In the genomic region with DNA sequence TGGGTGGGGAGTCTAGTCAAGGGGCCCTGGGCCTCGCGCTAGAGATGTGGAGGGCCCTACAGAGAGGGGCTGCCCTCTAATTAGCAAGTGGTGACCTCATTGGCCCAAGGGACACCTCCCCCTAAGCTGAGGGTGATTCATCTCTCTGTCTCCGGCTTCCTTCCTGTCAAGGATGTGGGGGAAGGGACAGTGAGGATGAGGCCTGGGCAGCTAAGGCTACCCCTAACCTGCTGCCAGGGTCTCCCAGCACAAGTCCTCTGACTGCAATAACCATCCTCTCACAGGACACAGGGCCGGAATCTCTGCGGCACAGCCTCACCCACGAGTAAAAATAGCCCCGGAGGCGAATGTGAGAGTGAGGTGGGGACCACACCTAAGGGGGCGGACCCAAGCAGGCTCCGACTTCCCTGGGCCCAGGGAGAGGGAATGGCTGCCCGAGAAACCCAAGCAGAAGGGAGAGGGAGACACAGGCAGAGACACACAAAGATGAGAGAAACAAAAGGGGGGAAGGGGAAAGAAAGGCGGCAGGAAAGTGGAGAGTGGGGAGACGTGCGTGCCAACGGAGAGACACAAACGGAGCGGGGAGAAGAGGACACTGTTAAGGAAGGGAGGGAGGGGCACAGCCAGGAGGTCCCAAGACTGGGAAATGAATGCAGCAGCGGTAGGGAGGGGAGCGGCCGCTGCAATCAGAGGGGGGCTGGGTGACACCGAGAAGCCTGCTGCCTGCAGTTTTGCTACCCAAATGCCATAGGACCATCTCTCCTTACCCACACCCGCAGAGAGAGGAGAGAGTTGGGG, we compare ENCODE assay signal across 1 cellular context.
TF ChIP-seq lines count a peak whose summit lies in the region.

No MANE protein-coding gene starts in this region.

TF ChIP-seq in K562, 482 proteins besides CTCF, POLR2A, EP300 and RAD21 (continued from another document):
- TF ChIP-seq, protein P1, sequence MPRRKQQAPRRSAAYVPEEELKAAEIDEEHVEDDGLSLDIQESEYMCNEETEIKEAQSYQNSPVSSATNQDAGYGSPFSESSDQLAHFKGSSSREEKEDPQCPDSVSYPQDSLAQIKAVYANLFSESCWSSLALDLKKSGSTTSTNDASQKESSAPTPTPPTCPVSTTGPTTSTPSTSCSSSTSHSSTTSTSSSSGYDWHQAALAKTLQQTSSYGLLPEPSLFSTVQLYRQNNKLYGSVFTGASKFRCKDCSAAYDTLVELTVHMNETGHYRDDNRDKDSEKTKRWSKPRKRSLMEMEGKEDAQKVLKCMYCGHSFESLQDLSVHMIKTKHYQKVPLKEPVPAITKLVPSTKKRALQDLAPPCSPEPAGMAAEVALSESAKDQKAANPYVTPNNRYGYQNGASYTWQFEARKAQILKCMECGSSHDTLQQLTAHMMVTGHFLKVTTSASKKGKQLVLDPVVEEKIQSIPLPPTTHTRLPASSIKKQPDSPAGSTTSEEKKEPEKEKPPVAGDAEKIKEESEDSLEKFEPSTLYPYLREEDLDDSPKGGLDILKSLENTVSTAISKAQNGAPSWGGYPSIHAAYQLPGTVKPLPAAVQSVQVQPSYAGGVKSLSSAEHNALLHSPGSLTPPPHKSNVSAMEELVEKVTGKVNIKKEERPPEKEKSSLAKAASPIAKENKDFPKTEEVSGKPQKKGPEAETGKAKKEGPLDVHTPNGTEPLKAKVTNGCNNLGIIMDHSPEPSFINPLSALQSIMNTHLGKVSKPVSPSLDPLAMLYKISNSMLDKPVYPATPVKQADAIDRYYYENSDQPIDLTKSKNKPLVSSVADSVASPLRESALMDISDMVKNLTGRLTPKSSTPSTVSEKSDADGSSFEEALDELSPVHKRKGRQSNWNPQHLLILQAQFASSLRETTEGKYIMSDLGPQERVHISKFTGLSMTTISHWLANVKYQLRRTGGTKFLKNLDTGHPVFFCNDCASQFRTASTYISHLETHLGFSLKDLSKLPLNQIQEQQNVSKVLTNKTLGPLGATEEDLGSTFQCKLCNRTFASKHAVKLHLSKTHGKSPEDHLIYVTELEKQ (CRISPR knock-in tag; IDR thresholded peaks at IDR 0.05), result 0 out of 2 replicates have a peak, but pooled peaks have one; percentile 9
- TF ChIP-seq ZNF764 (CRISPR knock-in tag; IDR thresholded peaks at IDR 0.05; ENCODE audit: low read depth) (peak; percentile 28; the same call in 1 of the 2 replicates), SAFB (IDR thresholded peaks at IDR 0.05; ENCODE audit: borderline replicate concordance, low read depth, low read length) (no peak), MCM5 (IDR thresholded peaks at IDR 0.05; ENCODE audit: low read depth) (no peak), PTBP1 (IDR thresholded peaks at IDR 0.05; ENCODE audit: low read depth, low read length) (peak; percentile 39; the same call in 1 of the 2 replicates), WHSC1 (IDR thresholded peaks at IDR 0.05; ENCODE audit: low read length) (peak; percentile 93), SP1 (CRISPR knock-in tag; IDR thresholded peaks at IDR 0.05) (peak; percentile 87), GABPB2 (CRISPR knock-in tag; conservative IDR thresholded peaks at IDR 0.05) (0 out of 2 replicates have a peak, but pooled peaks have one; percentile 7), KAT7 (CRISPR knock-in tag; IDR thresholded peaks at IDR 0.05; ENCODE audit: borderline replicate concordance) (no peak), RBFOX2 (IDR thresholded peaks at IDR 0.05; ENCODE audit: low read depth, low read length) (peak; percentile 91), MEF2D (tag; conservative IDR thresholded peaks at IDR 0.05; ENCODE audit: low read depth) (peak; percentile 51), GABPA (tag; conservative IDR thresholded peaks at IDR 0.05; ENCODE audit: low read depth) (no peak), NEUROD1 (IDR thresholded peaks at IDR 0.05; ENCODE audit: borderline replicate concordance, low read depth, low read length, partially characterized antibody) (peak; percentile 92), ZNF76 (CRISPR knock-in tag; IDR thresholded peaks at IDR 0.05; ENCODE audit: borderline replicate concordance) (0 out of 2 replicates have a peak, but pooled peaks have one; percentile 33), ZKSCAN3 (CRISPR knock-in tag; IDR thresholded peaks at IDR 0.05) (peak; percentile 83), ZNF23 (CRISPR knock-in tag; IDR thresholded peaks at IDR 0.05) (peak; percentile 10; the same call in 1 of the 2 replicates), CCAR2 (IDR thresholded peaks at IDR 0.05; ENCODE audit: low read depth, low read length) (0 out of 2 replicates have a peak, but pooled peaks have one; percentile 18), CBX3 (IDR thresholded peaks at IDR 0.05; ENCODE audit: borderline replicate concordance in 1 of 2, low read length in 2 of 2) (peak in 1 of 2 experiments; percentile 41; a peak in 1 of 3 replicates), SUPT5H (IDR thresholded peaks at IDR 0.05) (peak; percentile 86), TEAD1 (CRISPR knock-in tag; IDR thresholded peaks at IDR 0.05) (peak in 1 of 2 experiments; percentile 74; a peak in 2 of 4 replicates), ZFP36 (IDR thresholded peaks at IDR 0.05; ENCODE audit: low read depth, low read length, partially characterized antibody) (no peak), ELF4 (CRISPR knock-in tag; IDR thresholded peaks at IDR 0.05) (peak; percentile 98), BRD9 (IDR thresholded peaks at IDR 0.05; ENCODE audit: low read depth, partially characterized antibody) (no peak), HIVEP1 (CRISPR knock-in tag; IDR thresholded peaks at IDR 0.05) (peak; percentile 19; the same call in 1 of the 2 replicates), HOXB6 (CRISPR knock-in tag; IDR thresholded peaks at IDR 0.05; ENCODE audit: borderline replicate concordance) (no peak), ZNF780A (CRISPR knock-in tag; IDR thresholded peaks at IDR 0.05) (no peak), TBL1XR1 (IDR thresholded peaks at IDR 0.05; ENCODE audit: low read length in 2 of 2) (peak; percentile 60 to 70), SPI1 (IDR thresholded peaks at IDR 0.05; ENCODE audit: borderline replicate concordance, low read depth, low read length) (peak; percentile 79; the same call in 1 of the 2 replicates)
- TF ChIP-seq, protein P2, sequence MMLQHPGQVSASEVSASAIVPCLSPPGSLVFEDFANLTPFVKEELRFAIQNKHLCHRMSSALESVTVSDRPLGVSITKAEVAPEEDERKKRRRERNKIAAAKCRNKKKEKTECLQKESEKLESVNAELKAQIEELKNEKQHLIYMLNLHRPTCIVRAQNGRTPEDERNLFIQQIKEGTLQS (IDR thresholded peaks at IDR 0.05), result no peak
- TF ChIP-seq, protein P2 (CRISPR knock-in tag; conservative IDR thresholded peaks at IDR 0.05), result peak; percentile 96
- TF ChIP-seq, protein P3, sequence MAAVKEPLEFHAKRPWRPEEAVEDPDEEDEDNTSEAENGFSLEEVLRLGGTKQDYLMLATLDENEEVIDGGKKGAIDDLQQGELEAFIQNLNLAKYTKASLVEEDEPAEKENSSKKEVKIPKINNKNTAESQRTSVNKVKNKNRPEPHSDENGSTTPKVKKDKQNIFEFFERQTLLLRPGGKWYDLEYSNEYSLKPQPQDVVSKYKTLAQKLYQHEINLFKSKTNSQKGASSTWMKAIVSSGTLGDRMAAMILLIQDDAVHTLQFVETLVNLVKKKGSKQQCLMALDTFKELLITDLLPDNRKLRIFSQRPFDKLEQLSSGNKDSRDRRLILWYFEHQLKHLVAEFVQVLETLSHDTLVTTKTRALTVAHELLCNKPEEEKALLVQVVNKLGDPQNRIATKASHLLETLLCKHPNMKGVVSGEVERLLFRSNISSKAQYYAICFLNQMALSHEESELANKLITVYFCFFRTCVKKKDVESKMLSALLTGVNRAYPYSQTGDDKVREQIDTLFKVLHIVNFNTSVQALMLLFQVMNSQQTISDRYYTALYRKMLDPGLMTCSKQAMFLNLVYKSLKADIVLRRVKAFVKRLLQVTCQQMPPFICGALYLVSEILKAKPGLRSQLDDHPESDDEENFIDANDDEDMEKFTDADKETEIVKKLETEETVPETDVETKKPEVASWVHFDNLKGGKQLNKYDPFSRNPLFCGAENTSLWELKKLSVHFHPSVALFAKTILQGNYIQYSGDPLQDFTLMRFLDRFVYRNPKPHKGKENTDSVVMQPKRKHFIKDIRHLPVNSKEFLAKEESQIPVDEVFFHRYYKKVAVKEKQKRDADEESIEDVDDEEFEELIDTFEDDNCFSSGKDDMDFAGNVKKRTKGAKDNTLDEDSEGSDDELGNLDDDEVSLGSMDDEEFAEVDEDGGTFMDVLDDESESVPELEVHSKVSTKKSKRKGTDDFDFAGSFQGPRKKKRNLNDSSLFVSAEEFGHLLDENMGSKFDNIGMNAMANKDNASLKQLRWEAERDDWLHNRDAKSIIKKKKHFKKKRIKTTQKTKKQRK (IDR thresholded peaks at IDR 0.05; ENCODE audit: borderline replicate concordance, low read depth, low read length), result no peak
- TF ChIP-seq, protein P4, sequence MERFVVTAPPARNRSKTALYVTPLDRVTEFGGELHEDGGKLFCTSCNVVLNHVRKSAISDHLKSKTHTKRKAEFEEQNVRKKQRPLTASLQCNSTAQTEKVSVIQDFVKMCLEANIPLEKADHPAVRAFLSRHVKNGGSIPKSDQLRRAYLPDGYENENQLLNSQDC (CRISPR knock-in tag; IDR thresholded peaks at IDR 0.05), result 0 out of 2 replicates have a peak, but pooled peaks have one; percentile 54
- TF ChIP-seq, protein P5, sequence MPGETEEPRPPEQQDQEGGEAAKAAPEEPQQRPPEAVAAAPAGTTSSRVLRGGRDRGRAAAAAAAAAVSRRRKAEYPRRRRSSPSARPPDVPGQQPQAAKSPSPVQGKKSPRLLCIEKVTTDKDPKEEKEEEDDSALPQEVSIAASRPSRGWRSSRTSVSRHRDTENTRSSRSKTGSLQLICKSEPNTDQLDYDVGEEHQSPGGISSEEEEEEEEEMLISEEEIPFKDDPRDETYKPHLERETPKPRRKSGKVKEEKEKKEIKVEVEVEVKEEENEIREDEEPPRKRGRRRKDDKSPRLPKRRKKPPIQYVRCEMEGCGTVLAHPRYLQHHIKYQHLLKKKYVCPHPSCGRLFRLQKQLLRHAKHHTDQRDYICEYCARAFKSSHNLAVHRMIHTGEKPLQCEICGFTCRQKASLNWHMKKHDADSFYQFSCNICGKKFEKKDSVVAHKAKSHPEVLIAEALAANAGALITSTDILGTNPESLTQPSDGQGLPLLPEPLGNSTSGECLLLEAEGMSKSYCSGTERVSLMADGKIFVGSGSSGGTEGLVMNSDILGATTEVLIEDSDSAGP (CRISPR knock-in tag; IDR thresholded peaks at IDR 0.05), result 0 out of 2 replicates have a peak, but pooled peaks have one; percentile 60
- TF ChIP-seq, protein P6, sequence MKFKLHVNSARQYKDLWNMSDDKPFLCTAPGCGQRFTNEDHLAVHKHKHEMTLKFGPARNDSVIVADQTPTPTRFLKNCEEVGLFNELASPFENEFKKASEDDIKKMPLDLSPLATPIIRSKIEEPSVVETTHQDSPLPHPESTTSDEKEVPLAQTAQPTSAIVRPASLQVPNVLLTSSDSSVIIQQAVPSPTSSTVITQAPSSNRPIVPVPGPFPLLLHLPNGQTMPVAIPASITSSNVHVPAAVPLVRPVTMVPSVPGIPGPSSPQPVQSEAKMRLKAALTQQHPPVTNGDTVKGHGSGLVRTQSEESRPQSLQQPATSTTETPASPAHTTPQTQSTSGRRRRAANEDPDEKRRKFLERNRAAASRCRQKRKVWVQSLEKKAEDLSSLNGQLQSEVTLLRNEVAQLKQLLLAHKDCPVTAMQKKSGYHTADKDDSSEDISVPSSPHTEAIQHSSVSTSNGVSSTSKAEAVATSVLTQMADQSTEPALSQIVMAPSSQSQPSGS (CRISPR knock-in tag; IDR thresholded peaks at IDR 0.05), result no peak
- TF ChIP-seq, protein P7, sequence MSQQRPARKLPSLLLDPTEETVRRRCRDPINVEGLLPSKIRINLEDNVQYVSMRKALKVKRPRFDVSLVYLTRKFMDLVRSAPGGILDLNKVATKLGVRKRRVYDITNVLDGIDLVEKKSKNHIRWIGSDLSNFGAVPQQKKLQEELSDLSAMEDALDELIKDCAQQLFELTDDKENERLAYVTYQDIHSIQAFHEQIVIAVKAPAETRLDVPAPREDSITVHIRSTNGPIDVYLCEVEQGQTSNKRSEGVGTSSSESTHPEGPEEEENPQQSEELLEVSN (IDR thresholded peaks at IDR 0.05; ENCODE audit: borderline replicate concordance in 1 of 2, extremely low read depth in 1 of 2, insufficient read depth in 1 of 2, insufficient read length in 1 of 2, low read depth in 1 of 2, low read length in 1 of 2, poor library complexity in 1 of 2, severe bottlenecking in 1 of 2), result peak in 1 of 2 experiments; percentile 8
